In the genomic region with DNA sequence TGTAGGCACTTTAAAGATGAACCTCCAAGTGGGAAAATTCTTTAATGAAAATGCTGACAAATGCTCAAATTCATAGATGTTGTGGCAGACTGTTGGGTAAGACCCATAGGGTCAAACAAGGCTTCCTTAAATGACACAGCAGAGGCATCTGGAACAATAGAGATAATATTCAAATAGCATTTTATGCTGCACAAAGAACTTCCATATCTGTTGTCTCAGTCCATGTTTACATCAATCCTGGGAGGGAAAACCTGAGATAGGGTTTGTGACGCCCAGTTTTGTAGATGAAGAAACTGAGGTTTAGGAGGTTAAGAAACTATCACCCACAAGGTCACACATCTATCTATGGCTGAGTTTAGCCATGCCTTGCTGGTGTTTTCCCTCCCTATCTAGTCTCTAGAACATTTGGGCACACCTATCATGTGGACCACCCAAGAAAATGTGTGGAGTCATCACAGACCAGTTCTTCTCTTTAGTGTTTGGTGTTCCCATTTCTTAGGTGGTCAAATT, we compare ENCODE assay signal across 25 cellular contexts.
"Had no signal": no experiment of that assay in that cellular context is flagged by ENCODE, and none has a peak within 500 bp of the region (broad histone marks: within the 10 kb centered on the region; RNA-seq: fewer than 3 reads in every experiment).

No MANE protein-coding gene starts in this region.

- H3K36me3 Mint-ChIP-seq: memory B cell; stimulated activated effector memory CD8-positive, alpha-beta T cell treated with anti-CD3 and anti-CD28 coated beads, Interleukin-12 subunit alpha, Interleukin-12 subunit beta, amount 100 ng/mL, for 72 hours had no signal

- H3K9me3 ChIP-seq: gastrocnemius medialis, prostate gland, right atrium auricular region, testis, tibial artery had no signal

- H3K27ac ChIP-seq: dorsolateral prefrontal cortex, epithelial cell of prostate, gastrocnemius medialis, prostate gland, right atrium auricular region, sigmoid colon, testis, tibial artery had no signal

- H3K4me3 Mint-ChIP-seq: endodermal cell; memory B cell; nephron progenitor cell; stimulated activated effector memory CD8-positive, alpha-beta T cell treated with anti-CD3 and anti-CD28 coated beads, Interleukin-12 subunit alpha, Interleukin-12 subunit beta, amount 100 ng/mL, for 72 hours; type B pancreatic cell had no signal

- H3K27ac Mint-ChIP-seq: endodermal cell; memory B cell; nephron progenitor cell; stimulated activated effector memory CD8-positive, alpha-beta T cell treated with anti-CD3 and anti-CD28 coated beads, Interleukin-12 subunit alpha, Interleukin-12 subunit beta, amount 100 ng/mL, for 72 hours; type B pancreatic cell had no signal

- DNase-seq: dorsolateral prefrontal cortex; effector CD4-positive, alpha-beta T cell; endodermal cell; foreskin fibroblast; gastrocnemius medialis; head of caudate nucleus; kidney; nephron progenitor cell; nucleus accumbens; sigmoid colon; stimulated activated CD4-positive, alpha-beta T cell treated with anti-CD3 and anti-CD28 coated beads, Interleukin-2, amount 100 ng/mL, for 24 hours; stimulated activated CD4-positive, alpha-beta T cell treated with anti-CD3 and anti-CD28 coated beads, Interleukin-4, amount 100 ng/mL, for 24 hours; stimulated activated naive CD4-positive, alpha-beta T cell treated with Interleukin-2 at 50 U/mL for 16 hours; substantia nigra; testis; tibial artery had no signal

- H3K4me3 ChIP-seq: dorsolateral prefrontal cortex, gastrocnemius medialis, lung, prostate gland, right atrium auricular region, sigmoid colon, testis, tibial artery had no signal

- H3K4me1 ChIP-seq: gastrocnemius medialis, prostate gland, right atrium auricular region, sigmoid colon, testis, tibial artery had no signal

- H3K27me3 Mint-ChIP-seq: type B pancreatic cell had no signal

- ATAC-seq: esophagus mucosa; gastrocnemius medialis; left lobe of liver; stimulated activated effector memory CD8-positive, alpha-beta T cell treated with anti-CD3 and anti-CD28 coated beads, Interleukin-12 subunit alpha, Interleukin-12 subunit beta, amount 100 ng/mL, for 72 hours had no signal

- H3K4me1 Mint-ChIP-seq: memory B cell; nephron progenitor cell; stimulated activated effector memory CD8-positive, alpha-beta T cell treated with anti-CD3 and anti-CD28 coated beads, Interleukin-12 subunit alpha, Interleukin-12 subunit beta, amount 100 ng/mL, for 72 hours had no signal

- H3K36me3 ChIP-seq: gastrocnemius medialis, prostate gland, right atrium auricular region, sigmoid colon, tibial artery had no signal

- H3K27me3 ChIP-seq: dorsolateral prefrontal cortex, gastrocnemius medialis, right atrium auricular region, sigmoid colon, testis, tibial artery had no signal
